ENCODE assay signal across 23 cellular contexts in genomic region chr14:84086714-84087113, GRCh38.
"Had no signal": no experiment of that assay in that cellular context is flagged by ENCODE, and none has a peak within 500 bp of the region (broad histone marks: within the 10 kb centered on the region; RNA-seq: fewer than 3 reads in every experiment).

No MANE protein-coding gene starts in this region.

- H3K27ac Mint-ChIP-seq: dendritic cell treated with granulocyte-macrophage colony-stimulating factor and Interleukin-4, amounts not matched to agents 40 ng/mL and 50 ng/mL, for 4 days; effector memory CD8-positive, alpha-beta T cell; endodermal cell; naive B cell had no signal

- ATAC-seq: effector memory CD8-positive, alpha-beta T cell; foreskin keratinocyte; gastrocnemius medialis; heart right ventricle; left cardiac atrium; left lung; left ventricle myocardium superior; lower lobe of right lung; mucosa of descending colon had no signal

- DNase-seq: colonic mucosa; cortex of kidney; effector CD8-positive, alpha-beta T cell; effector memory CD8-positive, alpha-beta T cell; endodermal cell; foreskin keratinocyte; gastrocnemius medialis; glutamatergic neuron; head of caudate nucleus; heart right ventricle; hippocampal formation; left cardiac atrium; left lung; left ventricle myocardium superior; lower lobe of right lung; mesenchymal stem cell; mucosa of descending colon; naive B cell had no signal

- H3K36me3 ChIP-seq: colonic mucosa, esophagus muscularis mucosa, gastrocnemius medialis, heart right ventricle, left lung, lower lobe of right lung had no signal

- H3K4me1 Mint-ChIP-seq: endodermal cell, naive B cell had no signal

- H3K9me3 ChIP-seq: colonic mucosa, esophagus muscularis mucosa, gastrocnemius medialis, heart right ventricle, lower lobe of right lung had no signal

- H3K4me1 ChIP-seq: colonic mucosa, foreskin keratinocyte, gastrocnemius medialis, heart right ventricle, left lung, lower lobe of right lung had no signal

- H3K4me3 Mint-ChIP-seq: dendritic cell treated with granulocyte-macrophage colony-stimulating factor and Interleukin-4, amounts not matched to agents 40 ng/mL and 50 ng/mL, for 4 days; effector memory CD8-positive, alpha-beta T cell; endodermal cell; mesothelial cell of epicardium; naive B cell had no signal

- H3K36me3 Mint-ChIP-seq: naive B cell had no signal

- FAIRE-seq: islet of Langerhans, keratinocyte had no signal

- H3K4me3 ChIP-seq: colonic mucosa, esophagus muscularis mucosa, gastrocnemius medialis, heart right ventricle, left lung, lower lobe of right lung, mucosa of descending colon had no signal

- H3K27ac ChIP-seq: colonic mucosa, esophagus muscularis mucosa, foreskin keratinocyte, gastrocnemius medialis, heart right ventricle, left lung, lower lobe of right lung had no signal

- H3K27me3 ChIP-seq: colonic mucosa, esophagus muscularis mucosa, foreskin keratinocyte, gastrocnemius medialis, heart right ventricle, left lung had no signal

- H3K27me3 Mint-ChIP-seq: dendritic cell treated with granulocyte-macrophage colony-stimulating factor and Interleukin-4, amounts not matched to agents 40 ng/mL and 50 ng/mL, for 4 days; effector memory CD8-positive, alpha-beta T cell; naive B cell had no signal
